In genomic region chr6:41409489-41409888, GRCh38 we compare ENCODE assay signal across 27 cellular contexts.
"Had no signal": no experiment of that assay in that cellular context is flagged by ENCODE, and none has a peak within 500 bp of the region (broad histone marks: within the 10 kb centered on the region; RNA-seq: fewer than 3 reads in every experiment).

No MANE protein-coding gene starts in this region.

- H3K36me3 ChIP-seq: esophagus muscularis mucosa, heart right ventricle, left lung, ovary, sigmoid colon, tibial artery had no signal

- H3K9me3 ChIP-seq: left lung, ovary, testis, tibial artery had no signal

- H3K4me1 Mint-ChIP-seq: naive thymus-derived CD4-positive, alpha-beta T cell; stimulated activated memory B cell treated with anti-CD40 and anti-IgM and Interleukin-4, amounts not matched to agents 10 μg/mL and 1 μg/mL and 100 μg/mL, for 72 hours had no signal

- H3K9me3 Mint-ChIP-seq: stimulated activated memory B cell treated with anti-CD40 and anti-IgM and Interleukin-4, amounts not matched to agents 10 μg/mL and 1 μg/mL and 100 μg/mL, for 72 hours; type B pancreatic cell had no signal

- H3K4me3 Mint-ChIP-seq: naive thymus-derived CD4-positive, alpha-beta T cell; stimulated activated memory B cell treated with anti-CD40 and anti-IgM and Interleukin-4, amounts not matched to agents 10 μg/mL and 1 μg/mL and 100 μg/mL, for 72 hours; type B pancreatic cell had no signal

- H3K4me1 ChIP-seq: esophagus muscularis mucosa, foreskin keratinocyte, left lung, psoas muscle, testis had no signal

- H3K4me3 ChIP-seq: esophagus muscularis mucosa, heart right ventricle, left lung, ovary, psoas muscle, sigmoid colon, tibial artery had no signal

- ATAC-seq: foreskin keratinocyte; heart right ventricle; left lung; naive thymus-derived CD4-positive, alpha-beta T cell; psoas muscle; right cardiac atrium; stimulated activated memory B cell treated with anti-CD40 and anti-IgM and Interleukin-4, amounts not matched to agents 10 μg/mL and 1 μg/mL and 100 μg/mL, for 72 hours; stimulated activated naive CD8-positive, alpha-beta T cell treated with anti-CD3 and anti-CD28 coated beads, Interleukin-15, Interleukin-2, amounts not matched to agents 100 U/mL and 50 U/mL, for 24 hours had no signal

- H3K27ac ChIP-seq: dorsolateral prefrontal cortex, esophagus muscularis mucosa, foreskin keratinocyte, heart right ventricle, left lung, ovary, psoas muscle, sigmoid colon, testis, tibial artery had no signal

- H3K27me3 ChIP-seq: ovary, testis had no signal

- DNase-seq: effector CD4-positive, alpha-beta T cell; foreskin keratinocyte; heart right ventricle; hippocampal formation; left cardiac atrium; left lung; mesenchymal stem cell; midbrain; naive thymus-derived CD4-positive, alpha-beta T cell; occipital lobe; ovary; posterior cingulate gyrus; psoas muscle; right cardiac atrium; sigmoid colon; stimulated activated CD4-positive, alpha-beta T cell treated with anti-CD3 and anti-CD28 coated beads, Interleukin-4, amount 100 ng/mL, for 4 hours; stimulated activated naive CD8-positive, alpha-beta T cell treated with anti-CD3 and anti-CD28 coated beads, Interleukin-15, Interleukin-2, amounts not matched to agents 100 U/mL and 50 U/mL, for 24 hours; testis; tibial artery had no signal

- H3K27ac Mint-ChIP-seq: naive thymus-derived CD4-positive, alpha-beta T cell; nephron progenitor cell; stimulated activated memory B cell treated with anti-CD40 and anti-IgM and Interleukin-4, amounts not matched to agents 10 μg/mL and 1 μg/mL and 100 μg/mL, for 72 hours; type B pancreatic cell had no signal

- FAIRE-seq: colon, islet of Langerhans, urothelium cell line had no signal

- H3K36me3 Mint-ChIP-seq: naive thymus-derived CD4-positive, alpha-beta T cell; stimulated activated memory B cell treated with anti-CD40 and anti-IgM and Interleukin-4, amounts not matched to agents 10 μg/mL and 1 μg/mL and 100 μg/mL, for 72 hours; type B pancreatic cell had no signal
